Comparison of ENCODE assay signal across 17 cellular contexts in the genomic region with DNA sequence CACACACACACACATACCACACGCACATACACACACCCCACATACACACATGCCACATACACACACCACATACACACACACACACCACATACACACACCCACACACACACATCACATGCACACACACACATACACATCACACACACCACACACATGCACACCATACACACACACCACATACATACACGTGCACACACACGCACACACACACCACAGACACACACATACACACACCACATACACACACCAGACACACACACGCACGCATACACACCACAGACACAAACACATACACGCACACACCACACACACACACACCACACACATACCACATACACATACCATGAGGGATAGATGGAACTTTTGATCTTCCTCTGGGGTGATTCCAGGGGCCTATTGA.
DNase-seq lines count a peak whose midpoint lies in the region; ATAC-seq, FAIRE-seq and TF ChIP-seq lines count a peak whose summit lies in the region.
"Had no signal": no experiment of that assay in that cellular context is flagged by ENCODE, and none has a peak within 500 bp of the region (broad histone marks: within the 10 kb centered on the region; RNA-seq: fewer than 3 reads in every experiment).

No MANE protein-coding gene starts in this region.

- TF ChIP-seq EP300 in HepG2 (IDR thresholded peaks at IDR 0.05; ENCODE audit: low read depth in 2 of 2, low read length in 2 of 2) (no peak), HepG2 (CRISPR knock-in tag; IDR thresholded peaks at IDR 0.05; ENCODE audit: borderline replicate concordance) (no peak)

- TF ChIP-seq CTCF in HepG2 (CRISPR knock-in tag; IDR thresholded peaks at IDR 0.05) (no peak), right lobe of liver (IDR thresholded peaks at IDR 0.05) (no peak), bronchial epithelial cell (IDR thresholded peaks at IDR 0.05; ENCODE audit: insufficient read depth, low read length, severe bottlenecking) (no peak), neural progenitor cell (IDR thresholded peaks at IDR 0.05) (no peak), MCF 10A (IDR thresholded peaks at IDR 0.05; ENCODE audit: unreplicated experiment) (no peak)

- CTCF ChIA-PET in HepG2 (lab: Yijun Ruan, JAX; ENCODE audit: low intra/inter-chr PET ratio, low total read pairs) (no interaction called here), MCF 10A (lab: Yijun Ruan, JAX) (no interaction called here)

- no peak overlapping the region for H3K9ac ChIP-seq in HepG2 (ENCODE audit: insufficient read depth, low read depth, low read length)
- no peak overlapping the region for H3K9ac ChIP-seq in neural progenitor cell
- H3K9ac ChIP-seq: BLaER1 had no signal

- H3K4me2 ChIP-seq in HepG2 (ENCODE audit: low read depth, low read length) (no peak overlapping the region), neural progenitor cell (no peak overlapping the region)
- H3K4me2 ChIP-seq: BLaER1 had no signal

- POLR2A ChIA-PET in HepG2 (lab: Yijun Ruan, JAX) = no interaction called here
- POLR2A ChIA-PET in MCF 10A (lab: Yijun Ruan, JAX) = no interaction called here

- intact Hi-C loops in HepG2 (cut with micrococcal nuclease; ENCODE audit: unreplicated experiment) (loop anchor here (10.0 kb wide), 1 partner anchor 122 kb away; no protein-coding TSS in a partner anchor), right lobe of liver (cut with DNase I) (no loop called here), sciatic nerve (cut with DNase I) (no loop called here), left ventricle myocardium superior (cut with micrococcal nuclease) (no loop called here), MCF 10A (cut with micrococcal nuclease) (no loop called here)

- no peaks in the 10 kb centered on the region for H3K79me2 ChIP-seq in HepG2 (ENCODE audit: insufficient read depth, low read length)
- no peaks in the 10 kb centered on the region for H3K79me2 ChIP-seq in neural progenitor cell (ENCODE audit: low read depth)

- peaks cover 22% of the 10 kb centered on the region for H3K27me3 Mint-ChIP-seq in neural progenitor cell (ENCODE audit: insufficient read depth, low read depth)
- H3K27me3 Mint-ChIP-seq in MCF 10A (ENCODE audit: insufficient read depth, unreplicated experiment) = peaks cover 39% of the 10 kb centered on the region

- TF ChIP-seq RAD21 in HepG2 (CRISPR knock-in tag; IDR thresholded peaks at IDR 0.05) = no peak

- in situ Hi-C loops in HepG2 (cut with HindIII; ENCODE audit: extremely low pct_ligation_motif_present, low pct_unique_long_range_greater_than_20kb) = no loop called here

- H3K9me3 ChIP-seq in HepG2 (ENCODE audit: low read length) (no peaks in the 10 kb centered on the region), right lobe of liver (no peaks in the 10 kb centered on the region), neural progenitor cell (ENCODE audit: low read depth) (no peaks in the 10 kb centered on the region)
- H3K9me3 ChIP-seq: BLaER1 had no signal

- DNase-seq in HepG2 (ENCODE audit: low spot score) (no peak), right lobe of liver (no peak), bronchial epithelial cell (ENCODE audit: low read depth) (no peak), neural progenitor cell (ENCODE audit: low spot score) (no peak), NOMO-1 treated with dmso at 0.1 percent for 144 hours (lab: John Stamatoyannopoulos, UW; ENCODE audit: unreplicated experiment) (no peak), sciatic nerve (ENCODE audit: low spot score) (no peak), left ventricle myocardium superior (no peak), MCF 10A (ENCODE audit: unreplicated experiment) (no peak)
- DNase-seq: 8988T, AML-193, Caco-2, DND-41, GDM1 had no signal

- FAIRE-seq in HepG2 (lab: Jason Lieb, UNC) = peak; percentile 79
- FAIRE-seq in bronchial epithelial cell (lab: Jason Lieb, UNC) = peak; percentile 99
- FAIRE-seq: H54 had no signal

- H3K27ac Mint-ChIP-seq in neural progenitor cell (no peak overlapping the region), MCF 10A (ENCODE audit: low read depth, unreplicated experiment) (no peak overlapping the region)

- BruUV-seq in HepG2 (replicated peaks; lab: Mats Ljungman, UMichigan) = no TSS peak
- BruUV-seq in MCF 10A (replicated peaks; lab: Mats Ljungman, UMichigan) = no TSS peak

- no peaks in the 10 kb centered on the region for H3F3A ChIP-seq in neural progenitor cell (ENCODE audit: low read depth)

- H3K4me1 Mint-ChIP-seq in neural progenitor cell (peaks cover 2% of the 10 kb centered on the region), MCF 10A (ENCODE audit: insufficient read depth, unreplicated experiment) (no peaks in the 10 kb centered on the region)

- H3K27ac ChIP-seq in HepG2 (ENCODE audit: extremely low read length, insufficient read depth, low read length) (no peak overlapping the region), right lobe of liver (no peak overlapping the region), neural progenitor cell (no peak overlapping the region)
- H3K27ac ChIP-seq: BLaER1 had no signal

- H4K20me1 ChIP-seq in HepG2 (ENCODE audit: insufficient read depth, low read length) = no peaks in the 10 kb centered on the region
- H4K20me1 ChIP-seq in neural progenitor cell (ENCODE audit: low read depth) = no peaks in the 10 kb centered on the region
- H4K20me1 ChIP-seq: BLaER1 had no signal

- H3K9me3 Mint-ChIP-seq in neural progenitor cell (peaks cover 3% of the 10 kb centered on the region), MCF 10A (ENCODE audit: unreplicated experiment) (peaks cover 9% of the 10 kb centered on the region)

- H3K4me3 Mint-ChIP-seq in neural progenitor cell = peak overlapping the region; percentile 3
- no peak overlapping the region for H3K4me3 Mint-ChIP-seq in MCF 10A (ENCODE audit: unreplicated experiment)
- H3K4me3 Mint-ChIP-seq: CD8-positive, alpha-beta memory T cell had no signal

- H3K27me3 ChIP-seq in HepG2 (ENCODE audit: control insufficient read depth in 1 of 2, insufficient read depth in 2 of 2, low read length in 2 of 2) (peaks cover 0 to 17% of the 10 kb centered on the region in 2 experiments; a peak in 3 of 5 replicates), right lobe of liver (no peaks in the 10 kb centered on the region), bronchial epithelial cell (ENCODE audit: control insufficient read depth, insufficient read depth, low read length) (peaks cover 2% of the 10 kb centered on the region), neural progenitor cell (no peaks in the 10 kb centered on the region)
- H3K27me3 ChIP-seq: BLaER1 had no signal

- H3K4me1 ChIP-seq in HepG2 (ENCODE audit: insufficient read depth, low read length) (peaks cover 11% of the 10 kb centered on the region), right lobe of liver (no peaks in the 10 kb centered on the region), neural progenitor cell (peaks cover 3% of the 10 kb centered on the region)
- H3K4me1 ChIP-seq: BLaER1, Caco-2 had no signal

- ATAC-seq in HepG2 = no peak
- no peak for ATAC-seq in right lobe of liver
- ATAC-seq in sciatic nerve = no peak
- ATAC-seq in left ventricle myocardium superior = no peak
- ATAC-seq: HCT116 had no signal

- H3K4me3 ChIP-seq in HepG2 (replicated peaks in 1 of 3; ENCODE audit: insufficient read depth in 1 of 3, low read depth in 2 of 3, low read length in 3 of 3) (no peak overlapping the region), right lobe of liver (no peak overlapping the region), bronchial epithelial cell (ENCODE audit: low read depth, low read length) (no peak overlapping the region), neural progenitor cell (no peak overlapping the region)
- H3K4me3 ChIP-seq: BLaER1 had no signal

- 82% methylated on average over 6 of the region's 6 CpGs for WGBS in HepG2 (ENCODE audit: low lambda C conversion rate)
- WGBS in right lobe of liver (ENCODE audit: insufficient coverage, low coverage, low lambda C conversion rate, missing lambda C conversion rate) = 75% methylated on average over 6 of the region's 6 CpGs

- H2AFZ ChIP-seq in HepG2 (ENCODE audit: low read length) (no peak overlapping the region), neural progenitor cell (replicated peaks) (no peak overlapping the region)

- H3K36me3 Mint-ChIP-seq in neural progenitor cell (no peaks in the 10 kb centered on the region), MCF 10A (ENCODE audit: insufficient read depth, unreplicated experiment) (no peaks in the 10 kb centered on the region)

- no peak for TF ChIP-seq POLR2A in HepG2 (IDR thresholded peaks at IDR 0.05; ENCODE audit: insufficient read depth in 1 of 2, low read depth in 2 of 2, low read length in 2 of 2)
- TF ChIP-seq POLR2A in right lobe of liver (IDR thresholded peaks at IDR 0.05) = no peak

- H3K36me3 ChIP-seq in HepG2 (replicated peaks in 1 of 2; ENCODE audit: control insufficient read depth in 1 of 2, insufficient read depth in 2 of 2, low read length in 2 of 2) = no peaks in the 10 kb centered on the region
- no peaks in the 10 kb centered on the region for H3K36me3 ChIP-seq in right lobe of liver
- H3K36me3 ChIP-seq in bronchial epithelial cell (ENCODE audit: control insufficient read depth, insufficient read depth, low read length) = no peaks in the 10 kb centered on the region
- H3K36me3 ChIP-seq in neural progenitor cell = no peaks in the 10 kb centered on the region
- H3K36me3 ChIP-seq: BLaER1 had no signal

TF ChIP-seq in HepG2, 621 proteins besides CTCF, POLR2A, EP300 and RAD21 (continues in another document):
- peak; percentile 69 for TF ChIP-seq MNT (IDR thresholded peaks at IDR 0.05)
- no peak for TF ChIP-seq ZNF616 (CRISPR knock-in tag; IDR thresholded peaks at IDR 0.05; ENCODE audit: low read depth)
- TF ChIP-seq KDM4B (CRISPR knock-in tag; IDR thresholded peaks at IDR 0.05) = no peak
- TF ChIP-seq ZBTB42 (CRISPR knock-in tag; IDR thresholded peaks at IDR 0.05) = no peak
- TF ChIP-seq HNRNPL (IDR thresholded peaks at IDR 0.05; ENCODE audit: low read depth, low read length) = peak; percentile 70; the same call in 1 of the 2 replicates
- TF ChIP-seq PHF8 (CRISPR knock-in tag; IDR thresholded peaks at IDR 0.05) = no peak
- no peak for TF ChIP-seq PHF20 (CRISPR knock-in tag; IDR thresholded peaks at IDR 0.05)
- no peak for TF ChIP-seq ZFP36 (IDR thresholded peaks at IDR 0.05; ENCODE audit: borderline replicate concordance, low read depth, low read length, partially characterized antibody)
- TF ChIP-seq EZH2 (conservative IDR thresholded peaks at IDR 0.05; ENCODE audit: low read depth, low read length) = no peak
